In genomic region chr4:88143504-88143903, GRCh38 we compare ENCODE assay signal across 14 cellular contexts. TPM values are rescaled to one million over a fixed set of nuclear protein-coding genes. Genes with fewer than 3 reads are reported as not detected.
DNase-seq lines count a peak whose midpoint lies in the region; ATAC-seq, FAIRE-seq and TF ChIP-seq lines count a peak whose summit lies in the region.
"Had no signal": no experiment of that assay in that cellular context is flagged by ENCODE, and none has a peak within 500 bp of the region (broad histone marks: within the 10 kb centered on the region; RNA-seq: fewer than 3 reads in every experiment).

No MANE protein-coding gene starts in this region.

- TF ChIP-seq CTCF in HEK293 (tag by site-specific recombination; IDR thresholded peaks at IDR 0.05) (no peak), fibroblast of mammary gland (conservative IDR thresholded peaks at IDR 0.05; ENCODE audit: control insufficient read depth, insufficient read depth, low read depth, low read length) (no peak), smooth muscle cell (IDR thresholded peaks at IDR 0.05; ENCODE audit: borderline replicate concordance, insufficient read depth, poor library complexity, severe bottlenecking) (no peak), pancreas (IDR thresholded peaks at IDR 0.05) (no peak)

- H3K4me1 Mint-ChIP-seq in T-helper 17 cell, result peaks cover 2% of the 10 kb centered on the region
- H3K4me1 Mint-ChIP-seq: natural killer cell had no signal

- H3K79me2 ChIP-seq in smooth muscle cell (ENCODE audit: low read depth), result no peaks in the 10 kb centered on the region

- 22% methylated on average over 2 of the region's 2 CpGs for WGBS in smooth muscle cell (ENCODE audit: low lambda C conversion rate)
- WGBS in pancreas, 2 donors, result 65 to 73% methylated on average over 2 of the region's 2 CpGs

- no peak overlapping the region for H3K27ac Mint-ChIP-seq in T-helper 17 cell
- H3K27ac Mint-ChIP-seq: activated T-cell treated with anti-CD3 and anti-CD28 coated beads, Interleukin-2, amount 50 U/mL, for 24 hours; natural killer cell had no signal

- no peak for FAIRE-seq in pancreas (lab: Jason Lieb, UNC)

- DNase-seq in SW480 (ENCODE audit: low spot score), result peak; percentile 5
- DNase-seq in fibroblast of mammary gland (ENCODE audit: low read depth), result peak; percentile 64
- DNase-seq in smooth muscle cell (lab: John Stamatoyannopoulos, UW; ENCODE audit: unreplicated experiment), result no peak
- no peak for DNase-seq in T-helper 17 cell
- DNase-seq in pancreas, result no peak
- DNase-seq: activated T-cell treated with anti-CD3 and anti-CD28 coated beads, Interleukin-2, amount 50 U/mL, for 24 hours; natural killer cell; NCI-H1694; NCI-H774; testis had no signal

- no peaks in the 10 kb centered on the region for H3K27me3 Mint-ChIP-seq in T-helper 17 cell
- H3K27me3 Mint-ChIP-seq: activated T-cell treated with anti-CD3 and anti-CD28 coated beads, Interleukin-2, amount 50 U/mL, for 24 hours had no signal

- H3K27ac ChIP-seq in HEK293 (ENCODE audit: extremely low read depth, low read depth, low read length), result no peak overlapping the region
- peak overlapping the region; percentile 73 for H3K27ac ChIP-seq in smooth muscle cell (ENCODE audit: low read depth)
- H3K27ac ChIP-seq in pancreas, result no peak overlapping the region
- H3K27ac ChIP-seq: testis had no signal

- H3K9ac ChIP-seq in smooth muscle cell (ENCODE audit: low read depth), result no peak overlapping the region

- H2AFZ ChIP-seq in smooth muscle cell (ENCODE audit: low read depth), result no peak overlapping the region

- H3K4me3 ChIP-seq in HEK293 (ENCODE audit: low read depth, low read length) (no peak overlapping the region), fibroblast of mammary gland (ENCODE audit: control insufficient read depth, low read depth, low read length) (no peak overlapping the region), smooth muscle cell (no peak overlapping the region), pancreas (no peak overlapping the region)
- H3K4me3 ChIP-seq: testis had no signal

- H3K9me3 ChIP-seq in HEK293 (ENCODE audit: control insufficient read depth, insufficient read depth, low read depth, low read length) (no peaks in the 10 kb centered on the region), smooth muscle cell (replicated peaks; ENCODE audit: low read depth) (no peaks in the 10 kb centered on the region), T-helper 17 cell (ENCODE audit: control insufficient read depth, low read length, poor library complexity, severe bottlenecking) (no peaks in the 10 kb centered on the region), pancreas (no peaks in the 10 kb centered on the region)
- H3K9me3 ChIP-seq: testis had no signal

- H3K4me2 ChIP-seq in smooth muscle cell, result peak overlapping the region; percentile 25

- intact Hi-C loops in pancreas (cut with DNase I), result no loop called here

- CTCF ChIA-PET in HEK293 (lab: Yijun Ruan, JAX), result no interaction called here

- H3K4me3 Mint-ChIP-seq in T-helper 17 cell, result no peak overlapping the region
- H3K4me3 Mint-ChIP-seq: activated T-cell treated with anti-CD3 and anti-CD28 coated beads, Interleukin-2, amount 50 U/mL, for 24 hours; natural killer cell had no signal

- no peaks in the 10 kb centered on the region for H3F3A ChIP-seq in smooth muscle cell (ENCODE audit: low read depth)

- ATAC-seq in T-helper 17 cell, result no peak
- ATAC-seq in GM21515 (IDR thresholded peaks at IDR 0.05; ENCODE audit: unreplicated experiment), result no peak
- ATAC-seq in pancreas, result no peak
- no peak for ATAC-seq in HG03280 (IDR thresholded peaks at IDR 0.05; ENCODE audit: unreplicated experiment)
- ATAC-seq: activated CD4-positive, CD25-positive, alpha-beta regulatory T cell treated with anti-CD3 and anti-CD28 coated beads, Interleukin-2, amount 50 U/mL, for 24 hours; natural killer cell had no signal

- no peaks in the 10 kb centered on the region for H4K20me1 ChIP-seq in smooth muscle cell (ENCODE audit: low read depth)

- H3K27me3 ChIP-seq in smooth muscle cell (ENCODE audit: low read depth), result no peaks in the 10 kb centered on the region
- H3K27me3 ChIP-seq in pancreas, result no peaks in the 10 kb centered on the region
- H3K27me3 ChIP-seq: testis had no signal

- H3K36me3 Mint-ChIP-seq in T-helper 17 cell (ENCODE audit: low read depth), result no peaks in the 10 kb centered on the region
- H3K36me3 Mint-ChIP-seq: natural killer cell had no signal

- H3K4me1 ChIP-seq in HEK293 (ENCODE audit: control insufficient read depth, insufficient read depth, low read length), result peaks cover 8% of the 10 kb centered on the region
- H3K4me1 ChIP-seq in smooth muscle cell (ENCODE audit: low read depth), result peaks cover 6% of the 10 kb centered on the region
- H3K4me1 ChIP-seq in pancreas, result no peaks in the 10 kb centered on the region
- H3K4me1 ChIP-seq: testis had no signal

- H3K36me3 ChIP-seq in HEK293 (ENCODE audit: control insufficient read depth in 2 of 2, insufficient read depth in 1 of 2, low read length in 2 of 2) (no peaks in the 10 kb centered on the region), smooth muscle cell (ENCODE audit: low read depth) (no peaks in the 10 kb centered on the region), pancreas (no peaks in the 10 kb centered on the region)

- POLR2A ChIA-PET in HEK293 (lab: Yijun Ruan, JAX), result no interaction called here

TF ChIP-seq in HEK293, 187 proteins besides CTCF, POLR2A, EP300 and RAD21:
- TF ChIP-seq ZNF184 (tag by site-specific recombination; IDR thresholded peaks at IDR 0.05) (0 out of 2 replicates have a peak, but pooled peaks have one; percentile 30), ZNF629 (tag by site-specific recombination; IDR thresholded peaks at IDR 0.05) (peak; percentile 33; the same call in 1 of the 2 replicates), ZNF362 (tag by site-specific recombination; IDR thresholded peaks at IDR 0.05) (no peak)

RNA-seq across cellular contexts. Expression of gene ABCG2, which starts 14.9 kb away (rescaled TPM):
- total RNA-seq in smooth muscle cell, result 1.0 and 2.5 TPM in 2 replicates
- polyA plus RNA-seq in smooth muscle cell, result 0.26 and 0.42 TPM in 2 replicates
- 1 to 10 TPM in 1 of 2 donors, under 1 TPM in 1; 0.13 to 1.4 TPM for total RNA-seq in T-helper 17 cell
- total RNA-seq in pancreas, result under 1 TPM; 0.24 to 0.97 (median 0.45) TPM
- under 1 TPM; 0.23 to 0.68 TPM for polyA plus RNA-seq in pancreas

Comparison
In these comparisons a context has a peak if more than half of its experiments do, and no peak if none do; other contexts are left out.
1. DNase-seq: peak in SW480 (single experiment) and fibroblast of mammary gland (single experiment); none in smooth muscle cell (single experiment), T-helper 17 cell (0 of 3) and pancreas (0 of 6).